23 cellular contexts compared by ENCODE assay signal in genomic region chr20:32199006-32199405, GRCh38. TPM values are rescaled to one million over a fixed set of nuclear protein-coding genes. Genes with fewer than 3 reads are reported as not detected.
DNase-seq lines count a peak whose midpoint lies in the region; TF ChIP-seq lines count a peak whose summit lies in the region.
"Had no signal": no experiment of that assay in that cellular context is flagged by ENCODE, and none has a peak within 500 bp of the region (broad histone marks: within the 10 kb centered on the region; RNA-seq: fewer than 3 reads in every experiment).

No MANE protein-coding gene starts in this region.

- H3K27ac Mint-ChIP-seq in T-helper 1 cell treated with Interleukin-12 subunit alpha and Interleukin-12 subunit beta and Interleukin-4 antibody, amounts not matched to agents 30 μg/mL and 1 μg/mL, for 36 hours = peak overlapping the region; percentile 24
- peak overlapping the region in 4 of 7 donors; percentile 11 to 66 (median 59) for H3K27ac Mint-ChIP-seq in CD4-positive, alpha-beta memory T cell
- peak overlapping the region; percentile 63 for H3K27ac Mint-ChIP-seq in activated T-helper 1 cell treated with anti-CD3 and anti-CD28 coated beads, Interleukin-12 subunit alpha, Interleukin-12 subunit beta, Interleukin-2, Interleukin-4 antibody, amounts not matched to agents 30 ng/mL and 10 ng/mL and 1 ng/mL, durations not matched to agents 14 hours and 24 hours and 36 hours
- no peak overlapping the region for H3K27ac Mint-ChIP-seq in endothelial cell (ENCODE audit: unreplicated experiment)
- H3K27ac Mint-ChIP-seq: H9, nephron had no signal

- H2BK120ac ChIP-seq in neuronal stem cell (ENCODE audit: low read depth, low read length) = no peak overlapping the region

- H3K4me1 Mint-ChIP-seq in T-helper 1 cell treated with Interleukin-12 subunit alpha and Interleukin-12 subunit beta and Interleukin-4 antibody, amounts not matched to agents 30 μg/mL and 1 μg/mL, for 36 hours (ENCODE audit: low read depth) = peaks cover 18% of the 10 kb centered on the region
- peaks cover 15 to 33% (median 26%) of the 10 kb centered on the region in 4 donors for H3K4me1 Mint-ChIP-seq in CD4-positive, alpha-beta memory T cell
- peaks cover 67% of the 10 kb centered on the region for H3K4me1 Mint-ChIP-seq in activated T-helper 1 cell treated with anti-CD3 and anti-CD28 coated beads, Interleukin-12 subunit alpha, Interleukin-12 subunit beta, Interleukin-2, Interleukin-4 antibody, amounts not matched to agents 30 ng/mL and 10 ng/mL and 1 ng/mL, durations not matched to agents 14 hours and 24 hours and 36 hours (ENCODE audit: low read depth)
- peaks cover 18% of the 10 kb centered on the region for H3K4me1 Mint-ChIP-seq in endothelial cell (ENCODE audit: unreplicated experiment)

- CTCF ChIA-PET in CD4-positive, alpha-beta memory T cell (lab: Charles Lee; ENCODE audit: partially characterized antibody) = no interaction called here

- no peak overlapping the region for H4K8ac ChIP-seq in neuronal stem cell (ENCODE audit: low read depth, low read length)

- no peak overlapping the region for H3K4me3 ChIP-seq in CD4-positive, alpha-beta memory T cell (ENCODE audit: low read length in 2 of 2)
- H3K4me3 ChIP-seq in neuronal stem cell (ENCODE audit: low read length in 2 of 2) = no peak overlapping the region
- H3K4me3 ChIP-seq: mucosa of descending colon, ovary, thoracic aorta had no signal

- no peak overlapping the region for H3K27ac ChIP-seq in CD4-positive, alpha-beta memory T cell (ENCODE audit: low read depth, low read length)
- no peak overlapping the region for H3K27ac ChIP-seq in neuronal stem cell (replicated peaks; ENCODE audit: low read length)
- H3K27ac ChIP-seq: 22Rv1, ovary, thoracic aorta had no signal

- H3K4me2 ChIP-seq in neuronal stem cell (ENCODE audit: insufficient read depth, low read length, poor library complexity, severe bottlenecking) = no peak overlapping the region

- H4K91ac ChIP-seq in neuronal stem cell (ENCODE audit: low read depth, low read length, poor library complexity) = no peak overlapping the region

- POLR2A ChIA-PET in CD4-positive, alpha-beta memory T cell (lab: Charles Lee; ENCODE audit: partially characterized antibody) = interaction anchor here (1.8 kb wide), 1 partner anchor 9 kb away, joined by 5 read pairs; no protein-coding TSS in a partner anchor

- intact Hi-C loops in CD4-positive, alpha-beta memory T cell (cut with micrococcal nuclease) = no loop called here
- intact Hi-C loops in activated T-helper 1 cell treated with anti-CD3 and anti-CD28 coated beads, Interleukin-12 subunit alpha, Interleukin-12 subunit beta, Interleukin-2, Interleukin-4 antibody, amounts not matched to agents 30 ng/mL and 10 ng/mL and 1 ng/mL, durations not matched to agents 14 hours and 24 hours and 36 hours (cut with micrococcal nuclease) = no loop called here

- no peak overlapping the region for H2AFZ ChIP-seq in neuronal stem cell (ENCODE audit: low read length)

- no peak overlapping the region for H3K4me3 Mint-ChIP-seq in T-helper 1 cell treated with Interleukin-12 subunit alpha and Interleukin-12 subunit beta and Interleukin-4 antibody, amounts not matched to agents 30 μg/mL and 1 μg/mL, for 36 hours
- no peak overlapping the region for H3K4me3 Mint-ChIP-seq in CD4-positive, alpha-beta memory T cell
- peak overlapping the region; percentile 15 for H3K4me3 Mint-ChIP-seq in activated T-helper 1 cell treated with anti-CD3 and anti-CD28 coated beads, Interleukin-12 subunit alpha, Interleukin-12 subunit beta, Interleukin-2, Interleukin-4 antibody, amounts not matched to agents 30 ng/mL and 10 ng/mL and 1 ng/mL, durations not matched to agents 14 hours and 24 hours and 36 hours
- no peak overlapping the region for H3K4me3 Mint-ChIP-seq in endothelial cell (ENCODE audit: unreplicated experiment)
- H3K4me3 Mint-ChIP-seq: H9, nephron had no signal

- H3K4ac ChIP-seq in neuronal stem cell (ENCODE audit: low read length) = no peak overlapping the region

- H2BK5ac ChIP-seq in neuronal stem cell (ENCODE audit: low read length) = no peak overlapping the region

- no peak overlapping the region for H2BK15ac ChIP-seq in neuronal stem cell (ENCODE audit: low read length)

- H3K9ac ChIP-seq in neuronal stem cell (ENCODE audit: low read depth, low read length, poor library complexity) = no peak overlapping the region

- no peaks in the 10 kb centered on the region for H3K27me3 ChIP-seq in CD4-positive, alpha-beta memory T cell (ENCODE audit: insufficient read depth, low read length)
- H3K27me3 ChIP-seq in neuronal stem cell (ENCODE audit: control insufficient read depth in 3 of 3, insufficient read depth in 3 of 3, low read depth in 1 of 3, low read length in 3 of 3) = no peaks in the 10 kb centered on the region
- H3K27me3 ChIP-seq: ovary had no signal

- H3K27me3 Mint-ChIP-seq in T-helper 1 cell treated with Interleukin-12 subunit alpha and Interleukin-12 subunit beta and Interleukin-4 antibody, amounts not matched to agents 30 μg/mL and 1 μg/mL, for 36 hours (ENCODE audit: low read depth) = no peaks in the 10 kb centered on the region
- H3K27me3 Mint-ChIP-seq in CD4-positive, alpha-beta memory T cell = no peaks in the 10 kb centered on the region
- H3K27me3 Mint-ChIP-seq in activated T-helper 1 cell treated with anti-CD3 and anti-CD28 coated beads, Interleukin-12 subunit alpha, Interleukin-12 subunit beta, Interleukin-2, Interleukin-4 antibody, amounts not matched to agents 30 ng/mL and 10 ng/mL and 1 ng/mL, durations not matched to agents 14 hours and 24 hours and 36 hours (ENCODE audit: insufficient read depth) = no peaks in the 10 kb centered on the region
- peaks cover 8% of the 10 kb centered on the region for H3K27me3 Mint-ChIP-seq in endothelial cell (ENCODE audit: unreplicated experiment)

- H3K23ac ChIP-seq in neuronal stem cell (ENCODE audit: low read depth, low read length, poor library complexity) = peak overlapping the region; percentile 31

- DNase-seq in T-helper 1 cell (no peak), neuronal stem cell (ENCODE audit: low spot score) (no peak), endothelial cell (ENCODE audit: low spot score) (no peak), COLO829 (ENCODE audit: low spot score) (no peak), NCI-H1417 treated with DMSO at 0.1 percent for 48 hours (lab: John Stamatoyannopoulos, UW) (no peak)
- DNase-seq in CD4-positive, alpha-beta memory T cell = no peak
- DNase-seq in activated T-helper 1 cell treated with anti-CD3 and anti-CD28 coated beads, Interleukin-12 subunit alpha, Interleukin-12 subunit beta, Interleukin-2, Interleukin-4 antibody, amounts not matched to agents 30 ng/mL and 10 ng/mL and 1 ng/mL, durations not matched to agents 14 hours and 24 hours and 36 hours (ENCODE audit: low spot score) = no peak
- DNase-seq: activated effector memory CD4-positive, alpha-beta T cell treated with anti-CD3 and anti-CD28 coated beads, Interleukin-2, amount 50 U/mL, for 16 hours; effector CD4-positive, alpha-beta T cell; H9; mucosa of descending colon; NCI-H1105; NCI-H2029; NCI-H526 treated with DMSO at 0.1 percent for 48 hours; ovary; right cardiac atrium; SIG-M5; stimulated activated CD4-positive, alpha-beta T cell treated with anti-CD3 and anti-CD28 coated beads, Interleukin-12 subunit alpha, Interleukin-12 subunit beta, amount 100 ng/mL, for 4 hours; stimulated activated CD4-positive, alpha-beta T cell treated with anti-CD3 and anti-CD28 coated beads, Interleukin-4, amount 100 ng/mL, for 1 hour had no signal

- no peak overlapping the region for H2AK5ac ChIP-seq in neuronal stem cell (ENCODE audit: low read depth, low read length)

- H3K18ac ChIP-seq in neuronal stem cell (ENCODE audit: low read length) = no peak overlapping the region

- H3K36me3 ChIP-seq in CD4-positive, alpha-beta memory T cell (ENCODE audit: insufficient read depth, low read length) = peaks cover 48% of the 10 kb centered on the region
- peaks cover 59 to 99% of the 10 kb centered on the region in 2 donors for H3K36me3 ChIP-seq in neuronal stem cell (replicated peaks in 1 of 2; ENCODE audit: control insufficient read depth in 2 of 2, insufficient read depth in 2 of 2, low read length in 2 of 2)
- H3K36me3 ChIP-seq: ovary had no signal

- H3K9me3 Mint-ChIP-seq in T-helper 1 cell treated with Interleukin-12 subunit alpha and Interleukin-12 subunit beta and Interleukin-4 antibody, amounts not matched to agents 30 μg/mL and 1 μg/mL, for 36 hours = no peaks in the 10 kb centered on the region
- no peaks in the 10 kb centered on the region for H3K9me3 Mint-ChIP-seq in CD4-positive, alpha-beta memory T cell
- H3K9me3 Mint-ChIP-seq in activated T-helper 1 cell treated with anti-CD3 and anti-CD28 coated beads, Interleukin-12 subunit alpha, Interleukin-12 subunit beta, Interleukin-2, Interleukin-4 antibody, amounts not matched to agents 30 ng/mL and 10 ng/mL and 1 ng/mL, durations not matched to agents 14 hours and 24 hours and 36 hours = no peaks in the 10 kb centered on the region
- no peaks in the 10 kb centered on the region for H3K9me3 Mint-ChIP-seq in endothelial cell (ENCODE audit: unreplicated experiment)
- H3K9me3 Mint-ChIP-seq: H9, nephron had no signal

- H3K4me1 ChIP-seq in CD4-positive, alpha-beta memory T cell (ENCODE audit: insufficient read depth, low read length) = peaks cover 27% of the 10 kb centered on the region
- peaks cover 0 to 2% of the 10 kb centered on the region in 2 donors for H3K4me1 ChIP-seq in neuronal stem cell (ENCODE audit: control insufficient read depth in 2 of 2, insufficient read depth in 1 of 2, low read depth in 1 of 2, low read length in 2 of 2)

- H3K9me3 ChIP-seq in CD4-positive, alpha-beta memory T cell (ENCODE audit: control insufficient read depth in 1 of 2, low read length in 2 of 2) = no peaks in the 10 kb centered on the region
- no peaks in the 10 kb centered on the region for H3K9me3 ChIP-seq in neuronal stem cell (replicated peaks in 1 of 2; ENCODE audit: control insufficient read depth in 2 of 2, insufficient read depth in 1 of 2, low read depth in 1 of 2, low read length in 2 of 2)
- H3K9me3 ChIP-seq: mucosa of descending colon, ovary, thoracic aorta had no signal

- no peak overlapping the region for H3K14ac ChIP-seq in neuronal stem cell (ENCODE audit: low read length)

- H2BK12ac ChIP-seq in neuronal stem cell (ENCODE audit: low read length) = no peak overlapping the region

- TF ChIP-seq CTCF in endothelial cell (IDR thresholded peaks at IDR 0.05; ENCODE audit: unreplicated experiment) = no peak

- peaks cover 15% of the 10 kb centered on the region for H3K79me1 ChIP-seq in neuronal stem cell (ENCODE audit: low read depth, low read length)

- no CpG with 5 or more reads among the region's 4 CpGs for WGBS in neuronal stem cell (ENCODE audit: extremely low coverage in 2 of 2, insufficient read length in 2 of 2, insufficient replicate concordance in 1 of 2), 2 donors

- peaks cover 32% of the 10 kb centered on the region for H3K36me3 Mint-ChIP-seq in T-helper 1 cell treated with Interleukin-12 subunit alpha and Interleukin-12 subunit beta and Interleukin-4 antibody, amounts not matched to agents 30 μg/mL and 1 μg/mL, for 36 hours (ENCODE audit: low read depth)
- peaks cover 37 to 81% of the 10 kb centered on the region in 2 donors for H3K36me3 Mint-ChIP-seq in CD4-positive, alpha-beta memory T cell
- H3K36me3 Mint-ChIP-seq in activated T-helper 1 cell treated with anti-CD3 and anti-CD28 coated beads, Interleukin-12 subunit alpha, Interleukin-12 subunit beta, Interleukin-2, Interleukin-4 antibody, amounts not matched to agents 30 ng/mL and 10 ng/mL and 1 ng/mL, durations not matched to agents 14 hours and 24 hours and 36 hours (ENCODE audit: low read depth) = peaks cover 65% of the 10 kb centered on the region
- peaks cover 36% of the 10 kb centered on the region for H3K36me3 Mint-ChIP-seq in endothelial cell (ENCODE audit: low read depth, unreplicated experiment)

RNA-seq across cellular contexts. Expression of gene PLAGL2, which starts 8.5 kb away (rescaled TPM):
- total RNA-seq in CD4-positive, alpha-beta memory T cell = 10 to 100 TPM; 18.7 to 20.7 TPM
- 1 to 10 TPM; 1.1 to 5.3 TPM for polyA plus RNA-seq in CD4-positive, alpha-beta memory T cell
- 123 and 126 TPM in 2 replicates for total RNA-seq in activated T-helper 1 cell treated with anti-CD3 and anti-CD28 coated beads, Interleukin-12 subunit alpha, Interleukin-12 subunit beta, Interleukin-2, Interleukin-4 antibody, amounts not matched to agents 30 ng/mL and 10 ng/mL and 1 ng/mL, durations not matched to agents 14 hours and 24 hours and 36 hours
- 35.6 TPM for polyA plus RNA-seq in neuronal stem cell (2013, experiment 1 of 2)
- 34.8 TPM for polyA plus RNA-seq in neuronal stem cell (2013, experiment 2 of 2)
- 23.7 TPM for total RNA-seq in endothelial cell (ENCODE audit: unreplicated experiment)

RNA-seq across cellular contexts. Expression of gene POFUT1, which starts 8.7 kb away (rescaled TPM):
- 10 to 100 TPM; 19.7 to 20.8 TPM for total RNA-seq in CD4-positive, alpha-beta memory T cell
- polyA plus RNA-seq in CD4-positive, alpha-beta memory T cell = 10 to 100 TPM; 13.0 to 17.8 TPM
- 69.0 and 73.0 TPM in 2 replicates for total RNA-seq in activated T-helper 1 cell treated with anti-CD3 and anti-CD28 coated beads, Interleukin-12 subunit alpha, Interleukin-12 subunit beta, Interleukin-2, Interleukin-4 antibody, amounts not matched to agents 30 ng/mL and 10 ng/mL and 1 ng/mL, durations not matched to agents 14 hours and 24 hours and 36 hours
- polyA plus RNA-seq in neuronal stem cell (2013, experiment 1 of 2) = 17.5 TPM
- polyA plus RNA-seq in neuronal stem cell (2013, experiment 2 of 2) = 18.2 TPM
- total RNA-seq in endothelial cell (ENCODE audit: unreplicated experiment) = 43.5 TPM
